ENCODE assay signal across 10 cellular contexts in genomic region chr11:75635009-75635909, GRCh38. TPM values are rescaled to one million over a fixed set of nuclear protein-coding genes. Genes with fewer than 3 reads are reported as not detected.
A peak's percentile ranks its signal among the peaks of the same experiment; 100 is the strongest.
DNase-seq lines count a peak whose midpoint lies in the region; ATAC-seq and TF ChIP-seq lines count a peak whose summit lies in the region.
"Had no signal": no experiment of that assay in that cellular context is flagged by ENCODE, and none has a peak within 500 bp of the region (broad histone marks: within the 10 kb centered on the region; RNA-seq: fewer than 3 reads in every experiment).

No MANE protein-coding gene starts in this region.

- no peaks in the 10 kb centered on the region for H3K36me3 ChIP-seq in BLaER1 treated with 17β-estradiol and CSF1 and Interleukin-3, amounts not matched to agents 10 nM and 100 nM
- H3K36me3 ChIP-seq in mucosa of descending colon (ENCODE audit: low read depth) = no peaks in the 10 kb centered on the region

- ATAC-seq in mucosa of descending colon = peak; percentile 46
- ATAC-seq in stimulated activated memory B cell treated with anti-CD40 and anti-IgM and Interleukin-4, amounts not matched to agents 10 μg/mL and 1 μg/mL and 100 μg/mL, for 72 hours = no peak

- H3K4me1 Mint-ChIP-seq in activated naive CD4-positive, alpha-beta T cell treated with anti-CD3 and anti-CD28 coated beads, Interleukin-2, amount 10 ng/mL, durations not matched to agents 7 days and 5 days = no peaks in the 10 kb centered on the region
- H3K4me1 Mint-ChIP-seq in stimulated activated memory B cell treated with anti-CD40 and anti-IgM and Interleukin-4, amounts not matched to agents 10 μg/mL and 1 μg/mL and 100 μg/mL, for 72 hours = peaks cover 11% of the 10 kb centered on the region

- H3K4me3 Mint-ChIP-seq in activated naive CD4-positive, alpha-beta T cell treated with anti-CD3 and anti-CD28 coated beads, Interleukin-2, amount 10 ng/mL, durations not matched to agents 7 days and 5 days = no peak overlapping the region
- no peak overlapping the region for H3K4me3 Mint-ChIP-seq in stimulated activated memory B cell treated with anti-CD40 and anti-IgM and Interleukin-4, amounts not matched to agents 10 μg/mL and 1 μg/mL and 100 μg/mL, for 72 hours

- no peaks in the 10 kb centered on the region for H4K20me1 ChIP-seq in BLaER1 treated with 17β-estradiol and CSF1 and Interleukin-3, amounts not matched to agents 10 nM and 100 nM

- H3K4me2 ChIP-seq in BLaER1 treated with 17β-estradiol and CSF1 and Interleukin-3, amounts not matched to agents 10 nM and 100 nM = peak overlapping the region in 10 of 11 experiments; percentile 3 to 68 (median 48); a peak in 16 of 22 replicates

- no peaks in the 10 kb centered on the region for H3K27me3 ChIP-seq in BLaER1 treated with 17β-estradiol and CSF1 and Interleukin-3, amounts not matched to agents 10 nM and 100 nM

- no peak overlapping the region for H3K27ac Mint-ChIP-seq in activated naive CD4-positive, alpha-beta T cell treated with anti-CD3 and anti-CD28 coated beads, Interleukin-2, amount 10 ng/mL, durations not matched to agents 7 days and 5 days
- H3K27ac Mint-ChIP-seq in stimulated activated memory B cell treated with anti-CD40 and anti-IgM and Interleukin-4, amounts not matched to agents 10 μg/mL and 1 μg/mL and 100 μg/mL, for 72 hours = no peak overlapping the region

- TF ChIP-seq CTCF in cardiac fibroblast (IDR thresholded peaks at IDR 0.05; ENCODE audit: low read depth, low read length) (no peak), mucosa of descending colon (IDR thresholded peaks at IDR 0.05) (no peak)

- DNase-seq in NCI-H1092 (lab: John Stamatoyannopoulos, UW) = peak; percentile 55
- peak; percentile 10 to 56 for DNase-seq in cardiac fibroblast (ENCODE audit: low read depth in 2 of 2)
- peak in 1 of 3 donors; percentile 40 for DNase-seq in mucosa of descending colon
- no peak for DNase-seq in MV-4-11 (lab: John Stamatoyannopoulos, UW)
- DNase-seq in activated naive CD4-positive, alpha-beta T cell treated with anti-CD3 and anti-CD28 coated beads, Interleukin-2, amount 10 ng/mL, durations not matched to agents 7 days and 5 days = no peak
- no peak for DNase-seq in NCI-H2081 treated with DMSO at 0.1 percent for 48 hours (lab: John Stamatoyannopoulos, UW)
- DNase-seq: activated T-cell treated with anti-CD3 and anti-CD28 coated beads for 4 hours, SW 1271 had no signal

- H3K27me3 Mint-ChIP-seq in activated naive CD4-positive, alpha-beta T cell treated with anti-CD3 and anti-CD28 coated beads, Interleukin-2, amount 10 ng/mL, durations not matched to agents 7 days and 5 days = peaks cover 47% of the 10 kb centered on the region
- peaks cover 62% of the 10 kb centered on the region for H3K27me3 Mint-ChIP-seq in stimulated activated memory B cell treated with anti-CD40 and anti-IgM and Interleukin-4, amounts not matched to agents 10 μg/mL and 1 μg/mL and 100 μg/mL, for 72 hours

- peak overlapping the region in 2 of 11 experiments; percentile 5 to 10; a peak in 1 of 22 replicates for H3K27ac ChIP-seq in BLaER1 treated with 17β-estradiol and CSF1 and Interleukin-3, amounts not matched to agents 10 nM and 100 nM

- no peaks in the 10 kb centered on the region for H3K9me3 ChIP-seq in BLaER1 treated with 17β-estradiol and CSF1 and Interleukin-3, amounts not matched to agents 10 nM and 100 nM (replicated peaks in 1 of 11)
- H3K9me3 ChIP-seq in mucosa of descending colon = no peaks in the 10 kb centered on the region

- H3K4me3 ChIP-seq in BLaER1 treated with 17β-estradiol and CSF1 and Interleukin-3, amounts not matched to agents 10 nM and 100 nM = no peak overlapping the region
- no peak overlapping the region for H3K4me3 ChIP-seq in cardiac fibroblast (replicated peaks in 1 of 2; ENCODE audit: low read depth in 2 of 2, low read length in 2 of 2)
- no peak overlapping the region for H3K4me3 ChIP-seq in mucosa of descending colon

- CTCF ChIA-PET in activated naive CD4-positive, alpha-beta T cell treated with anti-CD3 and anti-CD28 coated beads, Interleukin-2, amount 10 ng/mL, durations not matched to agents 7 days and 5 days (lab: Charles Lee) = no interaction called here

- no peaks in the 10 kb centered on the region for H3K36me3 Mint-ChIP-seq in activated naive CD4-positive, alpha-beta T cell treated with anti-CD3 and anti-CD28 coated beads, Interleukin-2, amount 10 ng/mL, durations not matched to agents 7 days and 5 days
- no peaks in the 10 kb centered on the region for H3K36me3 Mint-ChIP-seq in stimulated activated memory B cell treated with anti-CD40 and anti-IgM and Interleukin-4, amounts not matched to agents 10 μg/mL and 1 μg/mL and 100 μg/mL, for 72 hours

- peak overlapping the region in 1 of 11 experiments; percentile 11; a peak in 2 of 22 replicates for H3K9ac ChIP-seq in BLaER1 treated with 17β-estradiol and CSF1 and Interleukin-3, amounts not matched to agents 10 nM and 100 nM

- H3K9me3 Mint-ChIP-seq in activated naive CD4-positive, alpha-beta T cell treated with anti-CD3 and anti-CD28 coated beads, Interleukin-2, amount 10 ng/mL, durations not matched to agents 7 days and 5 days = no peaks in the 10 kb centered on the region
- H3K9me3 Mint-ChIP-seq in stimulated activated memory B cell treated with anti-CD40 and anti-IgM and Interleukin-4, amounts not matched to agents 10 μg/mL and 1 μg/mL and 100 μg/mL, for 72 hours = no peaks in the 10 kb centered on the region

- intact Hi-C loops in mucosa of descending colon (cut with DNase I, micrococcal nuclease) = no loop called here

- H3K4me1 ChIP-seq in BLaER1 treated with 17β-estradiol and CSF1 and Interleukin-3, amounts not matched to agents 10 nM and 100 nM = peaks cover 20 to 43% (median 37%) of the 10 kb centered on the region in 10 experiments
- H3K4me1 ChIP-seq in mucosa of descending colon (ENCODE audit: low read depth) = no peaks in the 10 kb centered on the region

RNA-seq across cellular contexts. Expression of gene MAP6, which starts 33.6 kb away (rescaled TPM):
- total RNA-seq in mucosa of descending colon = 10 to 100 TPM in 1 of 3 donors, 1 to 10 TPM in 1, under 1 TPM in 1; 0.84 to 17.7 (median 1.9) TPM

Comparison
In these comparisons a context has a peak if more than half of its experiments do, and no peak if none do; other contexts are left out.
1. DNase-seq: peak in NCI-H1092 (single experiment) and cardiac fibroblast (2 of 2); none in MV-4-11 (single experiment), activated naive CD4-positive, alpha-beta T cell treated with anti-CD3 and anti-CD28 coated beads, Interleukin-2, amount 10 ng/mL, durations not matched to agents 7 days and 5 days (single experiment) and NCI-H2081 treated with DMSO at 0.1 percent for 48 hours (single experiment).